ENCODE assay signal across 21 cellular contexts in the genomic region with DNA sequence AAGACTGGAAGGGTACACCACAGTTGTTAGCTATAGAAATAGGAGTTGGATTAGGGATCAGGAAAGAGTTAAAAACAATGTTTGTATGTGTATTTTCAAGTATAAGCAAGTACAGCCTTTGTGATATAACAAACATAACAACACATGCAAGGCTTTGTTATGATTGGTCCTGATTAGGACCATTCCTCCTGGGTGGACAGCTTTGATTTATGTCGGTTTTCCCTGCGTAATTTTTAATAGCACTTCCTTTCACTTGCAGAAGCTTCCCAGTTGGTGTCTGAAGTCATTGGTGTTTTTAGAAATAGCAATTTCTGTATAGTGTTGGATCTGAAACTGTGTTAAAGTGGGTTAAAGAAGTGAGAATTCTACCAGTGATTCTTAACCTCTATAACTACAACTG. TPM values are rescaled to one million over a fixed set of nuclear protein-coding genes. Genes with fewer than 3 reads are reported as not detected.
DNase-seq lines count a peak whose midpoint lies in the region; TF ChIP-seq lines count a peak whose summit lies in the region.
"Had no signal": no experiment of that assay in that cellular context is flagged by ENCODE, and none has a peak within 500 bp of the region (broad histone marks: within the 10 kb centered on the region; RNA-seq: fewer than 3 reads in every experiment).

No MANE protein-coding gene starts in this region.

- peaks cover 3% of the 10 kb centered on the region for H3K79me1 ChIP-seq in mesenchymal stem cell (replicated peaks; ENCODE audit: low read length, poor library complexity, severe bottlenecking)

- no peak overlapping the region for H3K23ac ChIP-seq in mesenchymal stem cell (ENCODE audit: low read length in 2 of 2)

- H3K4me3 ChIP-seq in A673 (ENCODE audit: low read depth, low read length, poor library complexity, severe bottlenecking) = no peak overlapping the region
- no peak overlapping the region for H3K4me3 ChIP-seq in Loucy (ENCODE audit: low read length, poor library complexity, severe bottlenecking)
- H3K4me3 ChIP-seq in endocrine pancreas (ENCODE audit: control insufficient read depth, insufficient read depth, low read length) = peak overlapping the region; percentile 14
- no peak overlapping the region for H3K4me3 ChIP-seq in mesenchymal stem cell (ENCODE audit: insufficient read depth in 1 of 2, low read depth in 1 of 2, low read length in 2 of 2)
- no peak overlapping the region for H3K4me3 ChIP-seq in Caco-2 (ENCODE audit: low read depth, low read length)

- H3K4me1 Mint-ChIP-seq in Caco-2 (ENCODE audit: low read depth, unreplicated experiment) = no peaks in the 10 kb centered on the region

- H4K20me1 ChIP-seq in Loucy (ENCODE audit: insufficient read depth, low read length, poor library complexity, severe bottlenecking) = peaks cover 12% of the 10 kb centered on the region

- intact Hi-C loops in A673 (cut with micrococcal nuclease; ENCODE audit: unreplicated experiment) = no loop called here
- intact Hi-C loops in Caco-2 (cut with micrococcal nuclease; ENCODE audit: unreplicated experiment) = no loop called here

- peaks cover 18% of the 10 kb centered on the region for H3K4me1 ChIP-seq in A673 (ENCODE audit: insufficient read depth, low read length, poor library complexity, severe bottlenecking)
- peaks cover 21% of the 10 kb centered on the region for H3K4me1 ChIP-seq in Loucy (ENCODE audit: insufficient read depth, low read length, poor library complexity, severe bottlenecking)
- H3K4me1 ChIP-seq in endocrine pancreas (ENCODE audit: control insufficient read depth, insufficient read depth, low read length) = peaks cover 33% of the 10 kb centered on the region
- no peaks in the 10 kb centered on the region for H3K4me1 ChIP-seq in mesenchymal stem cell (ENCODE audit: control insufficient read depth, insufficient read depth, low read depth, low read length)
- no peaks in the 10 kb centered on the region for H3K4me1 ChIP-seq in Caco-2

- TF ChIP-seq CTCF in A673 (conservative IDR thresholded peaks at IDR 0.05; ENCODE audit: low read depth, low read length) (no peak), Loucy (conservative IDR thresholded peaks at IDR 0.05; ENCODE audit: low read length) (no peak), Caco-2 (IDR thresholded peaks at IDR 0.05; ENCODE audit: insufficient read depth in 1 of 2, low read depth in 1 of 2, low read length in 1 of 2, severe bottlenecking in 1 of 2, unreplicated experiment in 1 of 2) (no peak)

- H2BK5ac ChIP-seq in mesenchymal stem cell (ENCODE audit: low read depth, low read length, poor library complexity, severe bottlenecking) = no peak overlapping the region

- H4K91ac ChIP-seq in mesenchymal stem cell (ENCODE audit: low read length) = no peak overlapping the region

- H3K36me3 ChIP-seq in A673 (ENCODE audit: insufficient read depth, low read length, poor library complexity, severe bottlenecking) = no peaks in the 10 kb centered on the region
- no peaks in the 10 kb centered on the region for H3K36me3 ChIP-seq in Loucy (ENCODE audit: insufficient read depth, low read length)
- no peaks in the 10 kb centered on the region for H3K36me3 ChIP-seq in endocrine pancreas (ENCODE audit: control insufficient read depth, insufficient read depth, low read length)
- no peaks in the 10 kb centered on the region for H3K36me3 ChIP-seq in mesenchymal stem cell (ENCODE audit: control insufficient read depth in 1 of 2, insufficient read depth in 2 of 2, low read depth in 1 of 2, low read length in 2 of 2)
- H3K36me3 ChIP-seq in Caco-2 (ENCODE audit: control insufficient read depth, insufficient read depth, low read length) = no peaks in the 10 kb centered on the region

- no peak overlapping the region for H2BK12ac ChIP-seq in mesenchymal stem cell (ENCODE audit: low read length in 2 of 2)

- CTCF ChIA-PET in A673 (lab: Charles Lee) = no interaction called here
- CTCF ChIA-PET in Caco-2 (lab: Charles Lee) = no interaction called here

- H3K27ac ChIP-seq in A673 (ENCODE audit: low read depth, low read length, poor library complexity, severe bottlenecking) = no peak overlapping the region
- no peak overlapping the region for H3K27ac ChIP-seq in mesenchymal stem cell (ENCODE audit: low read length, poor library complexity, severe bottlenecking)
- no peak overlapping the region for H3K27ac ChIP-seq in substantia nigra (ENCODE audit: low read depth, low read length, poor library complexity, severe bottlenecking)
- H3K27ac ChIP-seq: KMS-11 had no signal

- H2BK15ac ChIP-seq in mesenchymal stem cell (ENCODE audit: low read depth, poor library complexity, severe bottlenecking) = no peak overlapping the region

- H3K18ac ChIP-seq in mesenchymal stem cell (ENCODE audit: low read depth in 1 of 2, low read length in 2 of 2) = no peak overlapping the region

- no peak overlapping the region for H4K8ac ChIP-seq in mesenchymal stem cell (ENCODE audit: low read length)

- no peak overlapping the region for H3K27ac Mint-ChIP-seq in Caco-2 (ENCODE audit: unreplicated experiment)
- H3K27ac Mint-ChIP-seq: B cell, HFFc6 had no signal

- peaks cover 64% of the 10 kb centered on the region for H3K79me2 ChIP-seq in Loucy (ENCODE audit: insufficient read depth, low read length)

- no peak overlapping the region for H3K4ac ChIP-seq in mesenchymal stem cell (ENCODE audit: low read depth in 1 of 2, low read length in 2 of 2)

- no peaks in the 10 kb centered on the region for H3K27me3 Mint-ChIP-seq in Caco-2 (ENCODE audit: insufficient read depth, unreplicated experiment)
- H3K27me3 Mint-ChIP-seq: B cell had no signal

- H2AK5ac ChIP-seq in mesenchymal stem cell (ENCODE audit: low read length, severe bottlenecking) = no peak overlapping the region

- no peak overlapping the region for H3K4me3 Mint-ChIP-seq in Caco-2 (ENCODE audit: unreplicated experiment)
- H3K4me3 Mint-ChIP-seq: B cell, CD14-positive monocyte, HFFc6 had no signal

- H3K9me3 Mint-ChIP-seq in Caco-2 (ENCODE audit: unreplicated experiment) = peaks cover 5% of the 10 kb centered on the region

- WGBS in mesenchymal stem cell = no CpG with 5 or more reads among the region's 2 CpGs

- H3K9ac ChIP-seq in Loucy (ENCODE audit: low read depth, low read length, poor library complexity, severe bottlenecking) (no peak overlapping the region), endocrine pancreas (ENCODE audit: control insufficient read depth, insufficient read depth, low read length) (no peak overlapping the region), mesenchymal stem cell (ENCODE audit: low read length) (no peak overlapping the region)
- H3K9ac ChIP-seq: KMS-11 had no signal

- no peaks in the 10 kb centered on the region for H3K27me3 ChIP-seq in A673 (replicated peaks; ENCODE audit: insufficient read depth, low read depth, low read length, poor library complexity)
- no peaks in the 10 kb centered on the region for H3K27me3 ChIP-seq in Loucy (ENCODE audit: insufficient read depth, low read length, poor library complexity, severe bottlenecking)
- H3K27me3 ChIP-seq in endocrine pancreas (ENCODE audit: control insufficient read depth, insufficient read depth, low read length) = no peaks in the 10 kb centered on the region
- H3K27me3 ChIP-seq in mesenchymal stem cell (ENCODE audit: control insufficient read depth in 1 of 2, insufficient read depth in 1 of 2, low read length in 2 of 2) = no peaks in the 10 kb centered on the region
- H3K27me3 ChIP-seq in Caco-2 (replicated peaks; ENCODE audit: control insufficient read depth, insufficient read depth, low read length) = no peaks in the 10 kb centered on the region

- H3K9me3 ChIP-seq in A673 (ENCODE audit: low read depth, low read length, poor library complexity, severe bottlenecking) (peaks cover 2% of the 10 kb centered on the region), Loucy (ENCODE audit: insufficient read depth, low read depth, low read length) (peaks cover 3% of the 10 kb centered on the region; the same call in 1 of the 2 replicates), endocrine pancreas (ENCODE audit: control insufficient read depth, low read length) (peaks cover under 1% of the 10 kb centered on the region), mesenchymal stem cell (ENCODE audit: control insufficient read depth, low read length) (peaks cover 1% of the 10 kb centered on the region), Caco-2 (no peaks in the 10 kb centered on the region)

- no peaks in the 10 kb centered on the region for H3K9me2 ChIP-seq in Loucy (replicated peaks; ENCODE audit: low read depth, low read length)

- H2AFZ ChIP-seq in Loucy (ENCODE audit: low read length) = no peak overlapping the region
- H2AFZ ChIP-seq in mesenchymal stem cell (ENCODE audit: low read depth, low read length) = no peak overlapping the region

- no peaks in the 10 kb centered on the region for H3K36me3 Mint-ChIP-seq in Caco-2 (ENCODE audit: insufficient read depth, unreplicated experiment)

- H3K4me2 ChIP-seq in Loucy (ENCODE audit: low read depth, low read length, poor library complexity, severe bottlenecking) (peak overlapping the region; percentile 3), mesenchymal stem cell (ENCODE audit: low read length, poor library complexity, severe bottlenecking) (no peak overlapping the region)
- H3K4me2 ChIP-seq: KMS-11 had no signal

- no peaks in the 10 kb centered on the region for H3F3A ChIP-seq in Loucy (ENCODE audit: low read depth)

- POLR2A ChIA-PET in A673 (lab: Charles Lee; ENCODE audit: low non-redundant PET) (no interaction called here), Caco-2 (lab: Charles Lee) (no interaction called here)

- no TSS peak for BruUV-seq in A673 (replicated peaks; lab: Mats Ljungman, UMichigan)
- no TSS peak for BruUV-seq in Caco-2 (replicated peaks; lab: Mats Ljungman, UMichigan)

- peak; percentile 46 for DNase-seq in A673 (ENCODE audit: low spot score)
- DNase-seq in mesenchymal stem cell = peak; percentile 52
- no peak for DNase-seq in substantia nigra (lab: John Stamatoyannopoulos, UW)
- no peak for DNase-seq in Caco-2
- DNase-seq in NCI-H2107 (lab: John Stamatoyannopoulos, UW) = no peak
- DNase-seq: DMS79, H7, HFFc6, MV-4-11, NCI-H1105 treated with DMSO at 0.1 percent for 48 hours, NCI-H1694, NCI-H2081 treated with DMSO at 0.1 percent for 48 hours, NCI-H446, NCI-H526 treated with DMSO at 0.1 percent for 48 hours, PC-3, Right ventricle myocardium superior had no signal

- no peak overlapping the region for H3K14ac ChIP-seq in mesenchymal stem cell (ENCODE audit: low read length in 2 of 2)

- H2BK120ac ChIP-seq in mesenchymal stem cell (ENCODE audit: low read depth, low read length) = no peak overlapping the region

RNA-seq across cellular contexts. Expression of gene FNDC3A, which starts 10.0 kb away (rescaled TPM):
- total RNA-seq in A673 (2021) (45.5 and 49.3 TPM in 2 replicates), Caco-2 (2022) (32.5 and 33.3 TPM in 2 replicates)
- 24.7 TPM for polyA plus RNA-seq in mesenchymal stem cell (2013, experiment 1 of 2)
- 24.2 TPM for polyA plus RNA-seq in mesenchymal stem cell (2013, experiment 2 of 2)

Comparison
In these comparisons a context has a peak if more than half of its experiments do, and no peak if none do; other contexts are left out.
1. DNase-seq: peak in A673 (single experiment) and mesenchymal stem cell (single experiment); none in substantia nigra (0 of 49), Caco-2 (0 of 2) and NCI-H2107 (single experiment).